In genomic region chr20:9262653-9263194, GRCh38 we compare ENCODE assay signal across 15 cellular contexts.
DNase-seq lines count a peak whose midpoint lies in the region; ATAC-seq lines count a peak whose summit lies in the region.
"Had no signal": no experiment of that assay in that cellular context is flagged by ENCODE, and none has a peak within 500 bp of the region (broad histone marks: within the 10 kb centered on the region; RNA-seq: fewer than 3 reads in every experiment).

No MANE protein-coding gene starts in this region.

- H3K27ac ChIP-seq in GM23248 = no peak overlapping the region
- H3K27ac ChIP-seq in right cardiac atrium (ENCODE audit: low read length) = peak overlapping the region; percentile 26
- H3K27ac ChIP-seq: foreskin keratinocyte, neutrophil had no signal

- H3K9me2 ChIP-seq in GM23248 (ENCODE audit: insufficient read depth) = no peaks in the 10 kb centered on the region

- no peaks in the 10 kb centered on the region for H3F3A ChIP-seq in GM23248 (ENCODE audit: insufficient read depth)

- DNase-seq in GM23248 (no peak), dermis blood vessel endothelial cell (peak; percentile 7), right cardiac atrium (no peak), pons (ENCODE audit: low spot score) (peak; percentile 15), NCI-H2196 (lab: John Stamatoyannopoulos, UW; ENCODE audit: unreplicated experiment) (no peak), HPDE6-E6E7 (ENCODE audit: extremely low spot score) (no peak)
- DNase-seq: activated gamma-delta T cell treated with Interleukin-2 at 50 U/mL for 16 hours; COR-L47; foreskin keratinocyte; MV-4-11; stimulated activated naive CD4-positive, alpha-beta T cell treated with Interleukin-2 at 50 U/mL for 16 hours had no signal

- H3K27me3 ChIP-seq in GM23248 (replicated peaks; ENCODE audit: insufficient read depth) (no peaks in the 10 kb centered on the region), right cardiac atrium (ENCODE audit: control insufficient read depth, insufficient read depth) (no peaks in the 10 kb centered on the region)
- H3K27me3 ChIP-seq: foreskin keratinocyte, neutrophil had no signal

- H3K79me2 ChIP-seq in GM23248 (ENCODE audit: insufficient read depth) = no peaks in the 10 kb centered on the region

- peak overlapping the region; percentile 9 for H3K4me2 ChIP-seq in GM23248 (ENCODE audit: unreplicated experiment)

- H3K9ac ChIP-seq in GM23248 = no peak overlapping the region; the same call in 1 of the 2 replicates

- no peaks in the 10 kb centered on the region for H4K20me1 ChIP-seq in GM23248 (ENCODE audit: insufficient read depth)

- peak; percentile 34 to 51 for ATAC-seq in right cardiac atrium
- no peak for ATAC-seq in GM18861 (IDR thresholded peaks at IDR 0.05; ENCODE audit: unreplicated experiment)
- ATAC-seq in GM21526 (IDR thresholded peaks at IDR 0.05; ENCODE audit: low FRiP score, unreplicated experiment) = no peak
- ATAC-seq: activated CD4-positive, CD25-positive, alpha-beta regulatory T cell treated with anti-CD3 and anti-CD28 coated beads, Interleukin-2, amount 50 U/mL, for 24 hours; foreskin keratinocyte had no signal

- H3K9me3 ChIP-seq in GM23248 (ENCODE audit: low read depth) (no peaks in the 10 kb centered on the region), right cardiac atrium (ENCODE audit: control insufficient read depth, low read length) (no peaks in the 10 kb centered on the region)
- H3K9me3 ChIP-seq: neutrophil had no signal

- H2AFZ ChIP-seq in GM23248 = peak overlapping the region; percentile 39; the same call in 1 of the 2 replicates

- 0 out of 2 replicates have a peak overlapping the region, but pooled peaks have one; percentile 2 for H3K4me3 ChIP-seq in GM23248
- no peak overlapping the region for H3K4me3 ChIP-seq in right cardiac atrium (ENCODE audit: low read length)

- 23 to 26% methylated on average over 3 of the region's 3 CpGs for WGBS in GM23248 (ENCODE audit: low coverage in 1 of 2, low lambda C conversion rate in 2 of 2, missing lambda C conversion rate in 2 of 2), 2 experiments
- WGBS in right cardiac atrium = 9% methylated on average over 3 of the region's 3 CpGs

- H3K4me1 ChIP-seq in GM23248 (ENCODE audit: insufficient read depth) (no peaks in the 10 kb centered on the region), right cardiac atrium (ENCODE audit: control insufficient read depth, insufficient read depth, low read length) (peaks cover 5% of the 10 kb centered on the region)
- H3K4me1 ChIP-seq: foreskin keratinocyte had no signal

- in situ Hi-C loops in GM23248 (cut with MboI) = no loop called here

- H3K36me3 ChIP-seq in GM23248 (ENCODE audit: low read depth) = no peaks in the 10 kb centered on the region
- H3K36me3 ChIP-seq: neutrophil had no signal

- intact Hi-C loops in right cardiac atrium (cut with DNase I) = no loop called here

Comparison
In these comparisons a context has a peak if more than half of its experiments do, and no peak if none do; other contexts are left out.
1. DNase-seq: peak in dermis blood vessel endothelial cell (single experiment) and pons (single experiment); none in GM23248 (single experiment), right cardiac atrium (0 of 3), NCI-H2196 (single experiment) and HPDE6-E6E7 (single experiment).
2. ATAC-seq: peak in right cardiac atrium (2 of 2); none in GM18861 (single experiment) and GM21526 (single experiment).